ENCODE assay signal across 1 cellular context in the genomic region with DNA sequence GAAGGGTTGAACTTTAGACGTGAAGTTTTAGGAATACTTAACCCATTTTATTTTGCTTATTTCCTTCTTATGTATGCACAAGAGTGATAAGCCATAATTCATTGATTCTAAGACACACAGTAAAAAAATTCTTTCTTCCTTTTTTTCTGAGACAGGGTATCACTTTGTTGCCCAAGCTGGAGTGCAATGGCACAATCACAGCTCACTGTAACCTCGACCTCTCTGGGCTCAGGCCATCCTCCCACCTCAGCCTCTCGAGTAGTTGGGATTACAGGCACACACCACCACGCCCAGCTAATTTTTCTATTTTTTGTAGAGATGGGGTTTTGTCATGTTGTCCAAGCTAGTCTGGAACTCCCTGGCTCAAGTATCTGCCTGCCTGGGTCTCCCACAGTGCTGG.
TF ChIP-seq lines count a peak whose summit lies in the region.

No MANE protein-coding gene starts in this region.

TF ChIP-seq in IMR-90, 13 proteins besides CTCF, POLR2A, EP300 and RAD21 (continued from another document):
- TF ChIP-seq ELK1 (IDR thresholded peaks at IDR 0.05; ENCODE audit: borderline replicate concordance, low read depth, low read length) (no peak), CEBPB (IDR thresholded peaks at IDR 0.05; ENCODE audit: low read depth, low read length) (no peak), NFE2L2 (IDR thresholded peaks at IDR 0.05; ENCODE audit: low read depth, low read length) (no peak), USF2 (IDR thresholded peaks at IDR 0.05; ENCODE audit: low read depth, low read length) (no peak), MAZ (IDR thresholded peaks at IDR 0.05; ENCODE audit: borderline replicate concordance, low read depth, low read length) (no peak), CHD1 (IDR thresholded peaks at IDR 0.05; ENCODE audit: low read depth, low read length) (no peak), MAFK (IDR thresholded peaks at IDR 0.05; ENCODE audit: low read depth, low read length) (no peak), MXI1 (IDR thresholded peaks at IDR 0.05; ENCODE audit: borderline replicate concordance, low read depth, low read length) (no peak)
